In the genomic region with DNA sequence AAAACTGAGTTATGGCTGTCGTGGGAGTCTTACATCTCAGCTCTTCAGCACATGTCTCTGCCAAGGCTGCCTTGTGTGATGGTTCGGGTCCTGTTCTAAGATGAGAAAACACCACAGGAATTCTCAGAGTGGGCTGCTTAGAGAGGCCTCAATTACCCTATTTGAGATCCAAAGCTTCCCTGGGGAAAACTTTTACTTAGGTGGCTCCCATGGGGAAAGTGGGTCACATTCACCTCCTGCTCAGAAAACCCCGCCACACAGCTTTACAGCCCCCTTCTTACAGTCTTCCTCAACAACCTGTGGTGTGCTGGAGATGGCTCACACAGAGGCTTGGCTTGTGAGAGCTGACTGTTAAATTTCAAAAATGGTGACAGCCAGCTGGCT, we compare ENCODE assay signal across 32 cellular contexts. TPM values are rescaled to one million over a fixed set of nuclear protein-coding genes. Genes with fewer than 3 reads are reported as not detected.
A peak's percentile ranks its signal among the peaks of the same experiment; 100 is the strongest.
DNase-seq lines count a peak whose midpoint lies in the region; ATAC-seq and TF ChIP-seq lines count a peak whose summit lies in the region.
"Had no signal": no experiment of that assay in that cellular context is flagged by ENCODE, and none has a peak within 500 bp of the region (broad histone marks: within the 10 kb centered on the region; RNA-seq: fewer than 3 reads in every experiment).

No MANE protein-coding gene starts in this region.

- no peak overlapping the region for H4K8ac ChIP-seq in trophoblast cell (ENCODE audit: low read depth, low read length)

- no peak overlapping the region for H4K12ac ChIP-seq in trophoblast cell (ENCODE audit: low read depth, low read length)

- CTCF ChIA-PET in Panc1 (lab: Charles Lee) = no interaction called here
- CTCF ChIA-PET in activated CD8-positive, alpha-beta T cell treated with anti-CD3 and anti-CD28 coated beads, Interleukin-2, amount 10 ng/mL, durations not matched to agents 7 days and 5 days (lab: Charles Lee) = interaction anchor here (0.9 to 3.5 kb wide), 5 partner anchors 8 to 193 kb away, joined by 4 to 19 read pairs (median 8); no protein-coding TSS in a partner anchor

- no peak overlapping the region for H3K14ac ChIP-seq in trophoblast cell (ENCODE audit: low read length)

- TF ChIP-seq POLR2A in gastrocnemius medialis (IDR thresholded peaks at IDR 0.05) = no peak

- no peak overlapping the region for H3K4me2 ChIP-seq in trophoblast cell (ENCODE audit: low read length)

- no peak overlapping the region for H3K18ac ChIP-seq in trophoblast cell (ENCODE audit: low read length)

- H3K23ac ChIP-seq in trophoblast cell (ENCODE audit: low read length) = no peak overlapping the region

- no peak overlapping the region for H3K9ac ChIP-seq in trophoblast cell (ENCODE audit: low read length)

- H3K36me3 Mint-ChIP-seq in activated CD8-positive, alpha-beta T cell treated with anti-CD3 and anti-CD28 coated beads, Interleukin-2, amount 10 ng/mL, durations not matched to agents 7 days and 5 days (ENCODE audit: low read depth) = peaks cover 5% of the 10 kb centered on the region

- H2BK5ac ChIP-seq in trophoblast cell (ENCODE audit: low read depth, low read length, poor library complexity) = no peak overlapping the region

- H3K27ac ChIP-seq in ACC112 (ENCODE audit: low read depth, low read length) (peak overlapping the region; percentile 39), Panc1 (ENCODE audit: low read length) (no peak overlapping the region), caudate nucleus (ENCODE audit: low read depth, low read length) (peak overlapping the region; percentile 27), trophoblast cell (ENCODE audit: low read depth, low read length) (no peak overlapping the region), gastrocnemius medialis (no peak overlapping the region)
- H3K27ac ChIP-seq: gastroesophageal sphincter, prostate gland, SK-N-MC, suprapubic skin had no signal

- no peak for DNase-seq in Panc1 (ENCODE audit: low read depth, low spot score)
- no peak for DNase-seq in caudate nucleus (lab: John Stamatoyannopoulos, UW)
- DNase-seq in trophoblast cell = no peak
- DNase-seq in NCI-H526 (lab: John Stamatoyannopoulos, UW) = no peak
- no peak for DNase-seq in gastrocnemius medialis
- DNase-seq in activated CD8-positive, alpha-beta T cell treated with anti-CD3 and anti-CD28 coated beads, Interleukin-2, amount 10 ng/mL, durations not matched to agents 7 days and 5 days = no peak
- DNase-seq: activated CD4-positive, alpha-beta T cell treated with anti-CD3 and anti-CD28 coated beads, Interleukin-2, amount 50 U/mL, for 48 hours; activated CD8-positive, alpha-beta memory T cell treated with anti-CD3 and anti-CD28 coated beads, Interleukin-2, amount 50 U/mL, for 4 hours; activated naive CD4-positive, alpha-beta T cell; activated naive CD8-positive, alpha-beta T cell treated with anti-CD3 and anti-CD28 coated beads, Interleukin-2, amount 50 U/mL, for 24 hours; CD4-positive, alpha-beta T cell; DND-41; GF-D8; H9; Karpas-422; kidney glomerular epithelial cell; naive thymus-derived CD4-positive, alpha-beta T cell; NCI-H1436 treated with DMSO at 0.1 percent for 48 hours; NCI-H446; NCI-H774; RPMI8226; stimulated activated CD4-positive, alpha-beta T cell treated with anti-CD3 and anti-CD28 coated beads, Interleukin-4, amount 100 ng/mL, for 4 hours had no signal

- peaks cover 9% of the 10 kb centered on the region for H3K4me1 Mint-ChIP-seq in activated CD8-positive, alpha-beta T cell treated with anti-CD3 and anti-CD28 coated beads, Interleukin-2, amount 10 ng/mL, durations not matched to agents 7 days and 5 days (ENCODE audit: low read depth)

- no peak overlapping the region for H2AK5ac ChIP-seq in trophoblast cell (ENCODE audit: low read length)

- H2AFZ ChIP-seq in ACC112 (ENCODE audit: low read length, unreplicated experiment) = no peak overlapping the region
- H2AFZ ChIP-seq in trophoblast cell (ENCODE audit: insufficient read depth, low read length, poor library complexity) = no peak overlapping the region

- H3K79me1 ChIP-seq in trophoblast cell (ENCODE audit: low read length) = peaks cover 2% of the 10 kb centered on the region

- POLR2A ChIA-PET in Panc1 (lab: Charles Lee) = no interaction called here
- POLR2A ChIA-PET in activated CD8-positive, alpha-beta T cell treated with anti-CD3 and anti-CD28 coated beads, Interleukin-2, amount 10 ng/mL, durations not matched to agents 7 days and 5 days (lab: Charles Lee) = no interaction called here

- H3K9me3 ChIP-seq in Panc1 (ENCODE audit: control insufficient read depth, insufficient read depth, low read depth, low read length) = no peaks in the 10 kb centered on the region
- H3K9me3 ChIP-seq in trophoblast cell (ENCODE audit: insufficient read depth, low read depth, low read length) = no peaks in the 10 kb centered on the region
- no peaks in the 10 kb centered on the region for H3K9me3 ChIP-seq in gastrocnemius medialis
- H3K9me3 ChIP-seq: gastroesophageal sphincter, prostate gland, suprapubic skin had no signal

- H3K4ac ChIP-seq in trophoblast cell (ENCODE audit: low read depth, low read length) = no peak overlapping the region

- no CpG with 5 or more reads among the region's 3 CpGs for WGBS in trophoblast cell (ENCODE audit: extremely low coverage, insufficient coverage, insufficient read length)

- peak overlapping the region; percentile 4 for H4K91ac ChIP-seq in trophoblast cell (ENCODE audit: low read depth, low read length)

- H3K4me1 ChIP-seq in ACC112 (ENCODE audit: control insufficient read depth, insufficient read depth, low read length, unreplicated experiment) (peaks cover 17% of the 10 kb centered on the region), Panc1 (ENCODE audit: control insufficient read depth, insufficient read depth, low read length) (no peaks in the 10 kb centered on the region), trophoblast cell (ENCODE audit: control insufficient read depth in 1 of 2, insufficient read depth in 2 of 2, low read length in 2 of 2) (no peaks in the 10 kb centered on the region), gastrocnemius medialis (no peaks in the 10 kb centered on the region)
- H3K4me1 ChIP-seq: prostate gland, suprapubic skin had no signal

- H3K4me3 ChIP-seq in ACC112 (ENCODE audit: low read depth, low read length) (peak overlapping the region; percentile 3; the same call in 1 of the 2 replicates), Panc1 (ENCODE audit: low read depth in 2 of 2, low read length in 2 of 2) (no peak overlapping the region), trophoblast cell (ENCODE audit: low read depth, low read length) (no peak overlapping the region), gastrocnemius medialis (no peak overlapping the region)
- H3K4me3 ChIP-seq: gastroesophageal sphincter, prostate gland, SK-N-MC, suprapubic skin had no signal

- no peak overlapping the region for H3K27ac Mint-ChIP-seq in activated CD8-positive, alpha-beta T cell treated with anti-CD3 and anti-CD28 coated beads, Interleukin-2, amount 10 ng/mL, durations not matched to agents 7 days and 5 days
- H3K27ac Mint-ChIP-seq: activated naive CD8-positive, alpha-beta T cell treated with anti-CD3 and anti-CD28 coated beads, Interleukin-2, amount 50 U/mL, for 24 hours; CD4-positive, alpha-beta T cell; T-helper 1 cell treated with Interleukin-12 subunit alpha and Interleukin-12 subunit beta and Interleukin-4 antibody, amounts not matched to agents 30 μg/mL and 1 μg/mL, for 36 hours had no signal

- no peak overlapping the region for H2BK120ac ChIP-seq in trophoblast cell (ENCODE audit: insufficient read depth, low read length, poor library complexity)

- intact Hi-C loops in Panc1 (cut with micrococcal nuclease; ENCODE audit: unreplicated experiment) = no loop called here
- intact Hi-C loops in gastrocnemius medialis (cut with DNase I; ENCODE audit: low total_unique reads) = no loop called here

- ATAC-seq in Panc1 = 0 out of 2 replicates have a peak, but pooled peaks have one; percentile 38
- no peak for ATAC-seq in gastrocnemius medialis
- ATAC-seq in HG02588 (IDR thresholded peaks at IDR 0.05; ENCODE audit: unreplicated experiment) = no peak
- no peak for ATAC-seq in activated CD8-positive, alpha-beta T cell treated with anti-CD3 and anti-CD28 coated beads, Interleukin-2, amount 10 ng/mL, durations not matched to agents 7 days and 5 days
- ATAC-seq: activated CD4-positive, CD25-positive, alpha-beta regulatory T cell treated with anti-CD3 and anti-CD28 coated beads, Interleukin-2, amount 50 U/mL, for 24 hours; activated naive CD8-positive, alpha-beta T cell treated with anti-CD3 and anti-CD28 coated beads, Interleukin-2, amount 50 U/mL, for 24 hours; gastroesophageal sphincter; naive thymus-derived CD4-positive, alpha-beta T cell; stimulated activated effector memory CD8-positive, alpha-beta T cell treated with anti-CD3 and anti-CD28 coated beads, Interleukin-12 subunit alpha, Interleukin-12 subunit beta, amount 100 ng/mL, for 72 hours had no signal

- H3K36me3 ChIP-seq in ACC112 (ENCODE audit: insufficient read depth, low read length) (no peaks in the 10 kb centered on the region), Panc1 (ENCODE audit: control insufficient read depth, insufficient read depth, low read length) (no peaks in the 10 kb centered on the region), trophoblast cell (ENCODE audit: control insufficient read depth in 1 of 2, insufficient read depth in 2 of 2, low read length in 2 of 2) (no peaks in the 10 kb centered on the region), gastrocnemius medialis (no peaks in the 10 kb centered on the region)

- TF ChIP-seq CTCF in Panc1 (IDR thresholded peaks at IDR 0.05) = no peak
- TF ChIP-seq CTCF in gastrocnemius medialis (IDR thresholded peaks at IDR 0.05 in 4 of 5, conservative IDR thresholded peaks at IDR 0.05 in 1 of 5) = no peak

- in situ Hi-C loops in Panc1 (cut with HindIII; ENCODE audit: low pct_unique_long_range_greater_than_20kb, low sequenced_read_pairs) (no loop called here), gastrocnemius medialis (cut with MboI; ENCODE audit: low sequenced_read_pairs in 4 of 4) (no loop called here)

- H3K79me2 ChIP-seq in ACC112 (ENCODE audit: control insufficient read depth, insufficient read depth, low read length, unreplicated experiment) (no peaks in the 10 kb centered on the region), trophoblast cell (ENCODE audit: control insufficient read depth, insufficient read depth, low read length, poor library complexity) (no peaks in the 10 kb centered on the region)

- BruUV-seq in Panc1 (replicated peaks; lab: Mats Ljungman, UMichigan) = no TSS peak

- H3K27me3 ChIP-seq in ACC112 (ENCODE audit: insufficient read depth, low read length) (no peaks in the 10 kb centered on the region), Panc1 (ENCODE audit: control insufficient read depth, insufficient read depth, low read length) (no peaks in the 10 kb centered on the region), trophoblast cell (ENCODE audit: insufficient read depth, low read length) (no peaks in the 10 kb centered on the region), gastrocnemius medialis (no peaks in the 10 kb centered on the region)
- H3K27me3 ChIP-seq: gastroesophageal sphincter, suprapubic skin had no signal

- no peaks in the 10 kb centered on the region for H3K27me3 Mint-ChIP-seq in activated CD8-positive, alpha-beta T cell treated with anti-CD3 and anti-CD28 coated beads, Interleukin-2, amount 10 ng/mL, durations not matched to agents 7 days and 5 days (ENCODE audit: low read depth)
- H3K27me3 Mint-ChIP-seq: activated naive CD8-positive, alpha-beta T cell treated with anti-CD3 and anti-CD28 coated beads, Interleukin-2, amount 50 U/mL, for 24 hours; CD4-positive, alpha-beta T cell; central memory CD8-positive, alpha-beta T cell; naive thymus-derived CD4-positive, alpha-beta T cell had no signal

- H2BK12ac ChIP-seq in trophoblast cell (ENCODE audit: low read length) = no peak overlapping the region

- H3K4me3 Mint-ChIP-seq in activated CD8-positive, alpha-beta T cell treated with anti-CD3 and anti-CD28 coated beads, Interleukin-2, amount 10 ng/mL, durations not matched to agents 7 days and 5 days = no peak overlapping the region
- H3K4me3 Mint-ChIP-seq: activated naive CD8-positive, alpha-beta T cell treated with anti-CD3 and anti-CD28 coated beads, Interleukin-2, amount 50 U/mL, for 24 hours; CD4-positive, alpha-beta T cell; central memory CD8-positive, alpha-beta T cell; H9; naive thymus-derived CD4-positive, alpha-beta T cell; stimulated activated effector memory CD8-positive, alpha-beta T cell treated with anti-CD3 and anti-CD28 coated beads, Interleukin-12 subunit alpha, Interleukin-12 subunit beta, amount 100 ng/mL, for 72 hours; T-helper 1 cell treated with Interleukin-12 subunit alpha and Interleukin-12 subunit beta and Interleukin-4 antibody, amounts not matched to agents 30 μg/mL and 1 μg/mL, for 36 hours had no signal

- no peaks in the 10 kb centered on the region for H3K9me3 Mint-ChIP-seq in activated CD8-positive, alpha-beta T cell treated with anti-CD3 and anti-CD28 coated beads, Interleukin-2, amount 10 ng/mL, durations not matched to agents 7 days and 5 days (ENCODE audit: insufficient read depth)
- H3K9me3 Mint-ChIP-seq: activated naive CD8-positive, alpha-beta T cell treated with anti-CD3 and anti-CD28 coated beads, Interleukin-2, amount 50 U/mL, for 24 hours; CD4-positive, alpha-beta T cell; central memory CD8-positive, alpha-beta T cell; H9; naive thymus-derived CD4-positive, alpha-beta T cell; stimulated activated effector memory CD8-positive, alpha-beta T cell treated with anti-CD3 and anti-CD28 coated beads, Interleukin-12 subunit alpha, Interleukin-12 subunit beta, amount 100 ng/mL, for 72 hours; T-helper 1 cell treated with Interleukin-12 subunit alpha and Interleukin-12 subunit beta and Interleukin-4 antibody, amounts not matched to agents 30 μg/mL and 1 μg/mL, for 36 hours had no signal

RNA-seq across cellular contexts. Expression of gene KCNIP2, which starts 36.6 kb away (rescaled TPM):
- total RNA-seq in Panc1 (2021; ENCODE audit: unreplicated experiment) (4.3 TPM), gastrocnemius medialis (1 to 10 TPM in 1 of 4 donors, under 1 TPM in 2, not detected in 1; 0.33 to 2.4 (median 0.39) TPM)
- 2.7 TPM for polyA plus RNA-seq in Panc1 (2012; ENCODE audit: insufficient read length)
- polyA plus RNA-seq in trophoblast cell (2013) = 5.0 and 5.5 TPM in 2 replicates
- total RNA-seq in activated CD8-positive, alpha-beta T cell treated with anti-CD3 and anti-CD28 coated beads, Interleukin-2, amount 10 ng/mL, durations not matched to agents 7 days and 5 days = 1 to 10 TPM; 1.9 to 2.7 TPM

Comparison
In these comparisons a context has a peak if more than half of its experiments do, and no peak if none do; other contexts are left out.
1. H3K27ac ChIP-seq: peak in ACC112 (single experiment) and caudate nucleus (single experiment); none in Panc1 (single experiment), trophoblast cell (single experiment) and gastrocnemius medialis (0 of 4).